In the genomic region with DNA sequence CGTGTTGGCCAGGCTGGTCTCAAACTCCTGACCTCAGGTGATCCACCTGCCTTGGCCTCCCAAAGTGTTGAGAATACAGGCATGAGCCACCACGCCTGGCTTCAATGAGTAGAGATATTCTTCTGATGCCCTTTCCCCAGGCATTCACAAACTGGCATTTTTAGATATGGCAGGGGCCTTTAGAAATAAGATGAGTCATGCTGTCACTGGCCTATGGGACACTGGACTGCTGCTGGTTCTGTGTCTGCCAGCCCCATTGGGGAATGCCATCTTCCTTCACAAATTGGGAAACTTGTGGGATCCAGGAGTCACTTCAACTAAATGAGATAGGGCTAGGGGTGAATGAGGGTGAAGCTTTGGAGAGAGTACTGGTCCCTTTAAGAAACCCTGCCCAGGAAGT, we compare ENCODE assay signal across 2 cellular contexts.
TF ChIP-seq lines count a peak whose summit lies in the region.

No MANE protein-coding gene starts in this region.

TF ChIP-seq in A549, 52 proteins besides CTCF, POLR2A, EP300 and RAD21:
- TF ChIP-seq ATOH8 (CRISPR knock-in tag; IDR thresholded peaks at IDR 0.05; ENCODE audit: low read depth) (no peak), CBX2 (IDR thresholded peaks at IDR 0.05; ENCODE audit: borderline replicate concordance, low read depth) (no peak), FOSL2 (IDR thresholded peaks at IDR 0.05) (no peak), FOSL2 (CRISPR knock-in tag; IDR thresholded peaks at IDR 0.05) (peak; percentile 52; the same call in 1 of the 2 replicates), RCOR1 (IDR thresholded peaks at IDR 0.05; ENCODE audit: low read depth, low read length) (no peak), TFCP2L1 (CRISPR knock-in tag; IDR thresholded peaks at IDR 0.05) (no peak), HOXB5 (CRISPR knock-in tag; IDR thresholded peaks at IDR 0.05) (no peak), NPAS2 (CRISPR knock-in tag; IDR thresholded peaks at IDR 0.05; ENCODE audit: borderline replicate concordance) (no peak), E2F6 (IDR thresholded peaks at IDR 0.05; ENCODE audit: borderline replicate concordance, low read depth) (no peak), POLR2AphosphoS2 (conservative IDR thresholded peaks at IDR 0.05; ENCODE audit: low read length) (no peak), MYC (IDR thresholded peaks at IDR 0.05; ENCODE audit: borderline replicate concordance, low read length) (no peak), ZFP36 (IDR thresholded peaks at IDR 0.05; ENCODE audit: borderline replicate concordance, partially characterized antibody) (no peak), NR3C1 (IDR thresholded peaks at IDR 0.05) (no peak), JUN (IDR thresholded peaks at IDR 0.05) (no peak), MAFK (IDR thresholded peaks at IDR 0.05; ENCODE audit: partially characterized antibody) (peak; percentile 13), ESRRA (IDR thresholded peaks at IDR 0.05; ENCODE audit: borderline replicate concordance, low read length) (no peak), TP53 (CRISPR knock-in tag; IDR thresholded peaks at IDR 0.05) (no peak)

TF ChIP-seq in K562, 482 proteins besides CTCF, POLR2A, EP300 and RAD21:
- TF ChIP-seq NFE2L1 (tag; IDR thresholded peaks at IDR 0.05; ENCODE audit: borderline replicate concordance, low read depth) (peak; percentile 53; the same call in 1 of the 2 replicates), KAT2B (IDR thresholded peaks at IDR 0.05; ENCODE audit: low read depth, low read length) (no peak), MAFG (tag; conservative IDR thresholded peaks at IDR 0.05) (peak; percentile 52)
